11 cellular contexts compared by ENCODE assay signal in genomic region chrX:153884136-153885076, GRCh38. TPM values are rescaled to one million over a fixed set of nuclear protein-coding genes. Genes with fewer than 3 reads are reported as not detected.
DNase-seq lines count a peak whose midpoint lies in the region; ATAC-seq, FAIRE-seq and TF ChIP-seq lines count a peak whose summit lies in the region.
"Had no signal": no experiment of that assay in that cellular context is flagged by ENCODE, and none has a peak within 500 bp of the region (broad histone marks: within the 10 kb centered on the region; RNA-seq: fewer than 3 reads in every experiment).

No MANE protein-coding gene starts in this region.

- H3K9ac ChIP-seq in astrocyte (ENCODE audit: low read length) = no peak overlapping the region

- intact Hi-C loops in sciatic nerve (cut with DNase I) = no loop called here

- H3K4me1 ChIP-seq in astrocyte (ENCODE audit: insufficient read depth, low read length) = peaks cover 5% of the 10 kb centered on the region

- no peaks in the 10 kb centered on the region for H3K36me3 ChIP-seq in astrocyte (ENCODE audit: insufficient read depth, low read length)
- H3K36me3 ChIP-seq: stomach had no signal

- ATAC-seq in sciatic nerve = no peak

- no peak overlapping the region for H3K4me2 ChIP-seq in astrocyte (ENCODE audit: low read length)

- H3K79me2 ChIP-seq in astrocyte (ENCODE audit: insufficient read depth, low read length) = no peaks in the 10 kb centered on the region

- no peak overlapping the region for H3K4me3 ChIP-seq in astrocyte (ENCODE audit: insufficient read depth, low read depth, low read length)

- no peak overlapping the region for H3K27ac ChIP-seq in astrocyte (ENCODE audit: low read depth, low read length)
- H3K27ac ChIP-seq: stomach had no signal

- TF ChIP-seq CTCF in astrocyte (IDR thresholded peaks at IDR 0.05; ENCODE audit: insufficient read depth, low read depth, low read length) (no peak), neural crest cell (conservative IDR thresholded peaks at IDR 0.05) (no peak)

- H3K27me3 Mint-ChIP-seq in astrocyte (ENCODE audit: low read depth, unreplicated experiment) = peaks cover 2% of the 10 kb centered on the region
- H3K27me3 Mint-ChIP-seq in neural crest cell (ENCODE audit: low read depth) = peaks cover 30% of the 10 kb centered on the region

- no peak overlapping the region for H2AFZ ChIP-seq in astrocyte (ENCODE audit: low read depth, low read length)

- peak; percentile 37 for DNase-seq in NCI-H82 (lab: John Stamatoyannopoulos, UW)
- no peak for DNase-seq in NCI-H82 treated with DMSO at 0.1 percent for 48 hours (lab: John Stamatoyannopoulos, UW; ENCODE audit: unreplicated experiment)
- peak; percentile 42 for DNase-seq in NCI-H1436 (lab: John Stamatoyannopoulos, UW)
- no peak for DNase-seq in astrocyte (ENCODE audit: low read depth)
- DNase-seq in neural crest cell (ENCODE audit: low read depth, low spot score) = no peak
- DNase-seq in AG08395 (ENCODE audit: low spot score) = no peak
- DNase-seq in sciatic nerve (ENCODE audit: low spot score) = no peak
- DNase-seq in stimulated activated CD4-positive, alpha-beta T cell treated with anti-CD3 and anti-CD28 coated beads, Interleukin-2, amount 100 ng/mL, for 48 hours = no peak
- DNase-seq: MM.1S, nucleus accumbens, stomach had no signal

- peaks cover 12% of the 10 kb centered on the region for H3K27me3 ChIP-seq in astrocyte (ENCODE audit: insufficient read depth, low read length)

- H4K20me1 ChIP-seq in astrocyte (ENCODE audit: insufficient read depth, low read length) = no peaks in the 10 kb centered on the region

- H3K9me3 Mint-ChIP-seq in astrocyte (ENCODE audit: unreplicated experiment) (peaks cover 3% of the 10 kb centered on the region), neural crest cell (peaks cover 3% of the 10 kb centered on the region)

- no peak for FAIRE-seq in astrocyte (lab: Jason Lieb, UNC)

- H3K9me3 ChIP-seq in astrocyte (ENCODE audit: insufficient read depth, low read depth, low read length) = no peaks in the 10 kb centered on the region
- H3K9me3 ChIP-seq: stomach had no signal

- H3K36me3 Mint-ChIP-seq in astrocyte (ENCODE audit: low read depth, unreplicated experiment) (no peaks in the 10 kb centered on the region), neural crest cell (ENCODE audit: low read depth) (peaks cover 11% of the 10 kb centered on the region)

- H3K27ac Mint-ChIP-seq in astrocyte (ENCODE audit: unreplicated experiment) (no peak overlapping the region), neural crest cell (ENCODE audit: unreplicated experiment) (no peak overlapping the region)

- peak overlapping the region; percentile 81 for H3K4me3 Mint-ChIP-seq in astrocyte (ENCODE audit: unreplicated experiment)
- H3K4me3 Mint-ChIP-seq in neural crest cell = peak overlapping the region; percentile 79

- H3K4me1 Mint-ChIP-seq in astrocyte (ENCODE audit: low read depth, unreplicated experiment) (peaks cover 8% of the 10 kb centered on the region), neural crest cell (peaks cover 34% of the 10 kb centered on the region)

RNA-seq across cellular contexts. Expression of gene L1CAM, which starts 1.6 kb away (rescaled TPM):
- total RNA-seq in astrocyte (347 and 353 TPM in 2 replicates), neural crest cell (133 and 137 TPM in 2 replicates), sciatic nerve (83.2 TPM)

RNA-seq across cellular contexts. Expression of gene AVPR2, which starts 20.1 kb away (rescaled TPM):
- not detected in 2 replicates for total RNA-seq in astrocyte
- not detected in 2 replicates for total RNA-seq in neural crest cell
- 5.6 TPM for total RNA-seq in sciatic nerve

RNA-seq across cellular contexts. Expression of gene ARHGAP4, which starts 41.7 kb away (rescaled TPM):
- 3.9 and 4.3 TPM in 2 replicates for total RNA-seq in astrocyte
- 10.2 and 10.7 TPM in 2 replicates for total RNA-seq in neural crest cell
- total RNA-seq in sciatic nerve = 50.7 TPM

RNA-seq across cellular contexts. Expression of gene NAA10, which starts 50.4 kb away (rescaled TPM):
- total RNA-seq in astrocyte = 134 and 144 TPM in 2 replicates
- total RNA-seq in neural crest cell = 116 and 124 TPM in 2 replicates
- total RNA-seq in sciatic nerve = 73.6 TPM

RNA-seq across cellular contexts. Expression of gene PDZD4, which starts 54.1 kb away (rescaled TPM):
- total RNA-seq in astrocyte (9.9 and 13.1 TPM in 2 replicates), neural crest cell (48.8 and 52.5 TPM in 2 replicates), sciatic nerve (36.6 TPM)

Comparison
In these comparisons a context has a peak if more than half of its experiments do, and no peak if none do; other contexts are left out.
1. DNase-seq: peak in NCI-H82 (single experiment) and NCI-H1436 (single experiment); none in NCI-H82 treated with DMSO at 0.1 percent for 48 hours (single experiment), astrocyte (single experiment), neural crest cell (single experiment), AG08395 (single experiment), sciatic nerve (single experiment) and stimulated activated CD4-positive, alpha-beta T cell treated with anti-CD3 and anti-CD28 coated beads, Interleukin-2, amount 100 ng/mL, for 48 hours (0 of 2).